Comparison of ENCODE assay signal across 21 cellular contexts in the genomic region with DNA sequence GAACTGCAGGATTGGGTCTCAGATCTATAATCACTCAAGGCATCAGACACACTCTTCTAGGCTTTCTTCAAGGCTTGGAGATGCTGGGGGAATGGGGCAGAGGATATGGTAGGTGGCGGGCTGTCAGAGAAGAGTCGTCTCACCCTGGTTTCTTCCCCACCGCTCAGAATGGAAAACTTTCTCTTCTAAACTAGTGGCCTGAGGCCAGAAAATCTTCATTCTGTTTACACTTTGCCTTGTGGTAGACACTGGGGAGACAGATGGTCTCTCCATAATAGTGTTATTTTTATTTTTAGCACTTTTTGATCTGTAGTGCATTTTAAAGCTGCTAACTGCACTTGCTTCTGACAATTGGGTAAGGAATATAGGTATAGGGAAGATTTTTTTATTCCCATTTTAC. TPM values are rescaled to one million over a fixed set of nuclear protein-coding genes. Genes with fewer than 3 reads are reported as not detected.
DNase-seq lines count a peak whose midpoint lies in the region; ATAC-seq and TF ChIP-seq lines count a peak whose summit lies in the region.
"Had no signal": no experiment of that assay in that cellular context is flagged by ENCODE, and none has a peak within 500 bp of the region (broad histone marks: within the 10 kb centered on the region; RNA-seq: fewer than 3 reads in every experiment).

No MANE protein-coding gene starts in this region.

- TF ChIP-seq POLR2A in gastroesophageal sphincter (IDR thresholded peaks at IDR 0.05): no peak
- TF ChIP-seq POLR2A in stomach (IDR thresholded peaks at IDR 0.05): no peak

- DNase-seq in right cardiac atrium (no peak), left cardiac atrium (no peak), stomach (no peak), anterior cingulate cortex (lab: John Stamatoyannopoulos, UW) (no peak), D341Med (ENCODE audit: low spot score) (no peak)
- DNase-seq: ACHN; activated naive CD4-positive, alpha-beta T cell treated with anti-CD3 and anti-CD28 coated beads for 36 hours; activated T-cell treated with anti-CD3 and anti-CD28 coated beads for 4 hours; CD4-positive, alpha-beta T cell; DND-41; hippocampal formation; NCI-H1417 treated with DMSO at 0.1 percent for 48 hours; NCI-H2227 treated with DMSO at 0.1 percent for 48 hours; stimulated activated CD4-positive, alpha-beta T cell treated with anti-CD3 and anti-CD28 coated beads, Interleukin-4, amount 100 ng/mL, for 4 hours; stimulated activated CD8-positive, alpha-beta memory T cell treated with anti-CD3 and anti-CD28 coated beads, Interleukin-4, amount 100 ng/mL, for 48 hours had no signal

- ATAC-seq in right cardiac atrium: no peak
- ATAC-seq in left cardiac atrium: no peak
- no peak for ATAC-seq in gastroesophageal sphincter
- no peak for ATAC-seq in HG03175 (IDR thresholded peaks at IDR 0.05; ENCODE audit: unreplicated experiment)
- no peak for ATAC-seq in GM19397 (IDR thresholded peaks at IDR 0.05; ENCODE audit: unreplicated experiment)
- ATAC-seq: esophagus mucosa had no signal

- peaks cover 2% of the 10 kb centered on the region for H3K4me1 ChIP-seq in right cardiac atrium (ENCODE audit: control insufficient read depth, insufficient read depth, low read length)
- H3K4me1 ChIP-seq in gastroesophageal sphincter: peaks cover 5 to 91% (median 33%) of the 10 kb centered on the region in 3 donors
- H3K4me1 ChIP-seq in stomach: peaks cover 22 to 64% (median 42%) of the 10 kb centered on the region in 4 donors

- no peak overlapping the region for H3K27ac ChIP-seq in right cardiac atrium (ENCODE audit: low read length)
- peak overlapping the region; percentile 85 to 94 (median 92) for H3K27ac ChIP-seq in gastroesophageal sphincter
- H3K27ac ChIP-seq in stomach: peak overlapping the region in 4 of 5 donors; percentile 67 to 83 (median 78)

- TF ChIP-seq EP300 in gastroesophageal sphincter (IDR thresholded peaks at IDR 0.05) (no peak), stomach (IDR thresholded peaks at IDR 0.05) (no peak)

- intact Hi-C loops in right cardiac atrium (cut with DNase I) (loop anchor here in 1 of 4 donors (5.0 kb wide), 1 partner anchor 126 kb away; a partner anchor contains a TSS), left cardiac atrium (cut with DNase I) (no loop called here), stomach (cut with DNase I; ENCODE audit: low total_unique reads) (no loop called here)

- H3K27me3 ChIP-seq in right cardiac atrium (ENCODE audit: control insufficient read depth, insufficient read depth) (no peaks in the 10 kb centered on the region), gastroesophageal sphincter (no peaks in the 10 kb centered on the region), stomach (no peaks in the 10 kb centered on the region)

- peak overlapping the region; percentile 86 for H3K4me3 ChIP-seq in right cardiac atrium (ENCODE audit: low read length)
- H3K4me3 ChIP-seq in gastroesophageal sphincter: peak overlapping the region; percentile 56 to 88
- H3K4me3 ChIP-seq in stomach: peak overlapping the region; percentile 2 to 42 (median 32)
- H3K4me3 ChIP-seq: skin epidermis had no signal

- TF ChIP-seq CTCF in gastroesophageal sphincter (IDR thresholded peaks at IDR 0.05): peak in 1 of 4 experiments; percentile 4
- no peak for TF ChIP-seq CTCF in stomach (IDR thresholded peaks at IDR 0.05)

- 69% methylated on average over 3 of the region's 3 CpGs for WGBS in right cardiac atrium
- WGBS in gastroesophageal sphincter (ENCODE audit: low coverage in 1 of 2), 2 donors: 23 to 49% methylated on average over 2 to 3 of the region's 3 CpGs
- WGBS in stomach, 5 donors: 63 to 85% (median 77%) methylated on average over 3 of the region's 3 CpGs

- H3K36me3 ChIP-seq in gastroesophageal sphincter: peaks cover 0 to 4% of the 10 kb centered on the region in 2 donors
- H3K36me3 ChIP-seq in stomach: peaks cover 0 to 1% (median under 1%) of the 10 kb centered on the region in 4 donors

- H3K9me3 ChIP-seq in right cardiac atrium (ENCODE audit: control insufficient read depth, low read length) (no peaks in the 10 kb centered on the region), gastroesophageal sphincter (no peaks in the 10 kb centered on the region), stomach (no peaks in the 10 kb centered on the region)

RNA-seq across cellular contexts. Expression of a gene that starts 2.6 kb away (rescaled TPM):
- total RNA-seq in right cardiac atrium (100 to 1,000 TPM in 1 of 4 donors, 10 to 100 TPM in 3; 43.9 to 109 (median 67.4) TPM), left cardiac atrium (10 to 100 TPM; 47.4 to 71.7 TPM), gastroesophageal sphincter (100 to 1,000 TPM in 1 of 4 donors, 10 to 100 TPM in 3; 63.9 to 149 (median 66.1) TPM), stomach (10 to 100 TPM in 3 of 5 donors, 1 to 10 TPM in 2; 1.1 to 29.8 (median 10.7) TPM)
- polyA plus RNA-seq in right cardiac atrium (61.9 TPM), stomach (10 to 100 TPM in 1 of 3 donors, 1 to 10 TPM in 2; 2.2 to 29.5 (median 3.2) TPM)
- total RNA-seq: activated naive CD4-positive, alpha-beta T cell treated with anti-CD3 and anti-CD28 coated beads for 36 hours; CD4-positive, alpha-beta T cell had no signal

RNA-seq across cellular contexts. Expression of a gene that starts 15.7 kb away (rescaled TPM):
- total RNA-seq in right cardiac atrium (not detected), left cardiac atrium (not detected), gastroesophageal sphincter (not detected), stomach (not detected)
- polyA plus RNA-seq in right cardiac atrium (not detected), stomach (not detected)
- total RNA-seq: activated naive CD4-positive, alpha-beta T cell treated with anti-CD3 and anti-CD28 coated beads for 36 hours; CD4-positive, alpha-beta T cell; esophagus mucosa; kidney had no signal

Comparison
In these comparisons a context has a peak if more than half of its experiments do, and no peak if none do; other contexts are left out.
1. H3K4me3 ChIP-seq: peak in every context shown above with its lines; median percentile 86 in right cardiac atrium; 72 in gastroesophageal sphincter; 32 in stomach.